ENCODE assay signal across 8 cellular contexts in the genomic region with DNA sequence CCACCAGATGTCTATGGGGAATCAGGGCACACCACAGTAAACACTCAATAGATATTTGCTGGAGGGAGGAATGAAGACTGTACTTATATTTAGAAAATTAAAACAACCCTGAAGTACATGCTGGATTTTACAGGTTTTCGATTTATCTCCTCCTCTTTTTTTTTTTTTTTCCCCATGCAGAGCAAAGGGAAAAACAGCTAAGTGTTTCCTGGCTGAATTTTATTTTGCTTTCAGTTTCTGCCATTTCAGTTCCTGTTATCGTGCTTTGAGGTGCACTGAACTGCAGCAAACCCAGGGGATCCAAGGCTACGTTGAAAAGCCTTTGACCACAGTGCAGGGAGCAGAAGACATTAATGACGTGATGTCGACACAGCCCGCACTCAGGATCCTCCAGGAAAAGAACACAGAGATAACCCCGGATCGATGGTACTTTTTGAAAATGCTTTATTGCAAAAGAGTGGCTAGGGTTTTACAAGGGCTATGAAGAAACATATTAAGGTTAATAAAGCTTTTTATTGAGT. TPM values are rescaled to one million over a fixed set of nuclear protein-coding genes. Genes with fewer than 3 reads are reported as not detected.
DNase-seq lines count a peak whose midpoint lies in the region; ATAC-seq and TF ChIP-seq lines count a peak whose summit lies in the region.

No MANE protein-coding gene starts in this region.

- H3K4me3 Mint-ChIP-seq in brain: peak overlapping the region in 4 of 5 experiments; percentile 34 to 83 (median 66)

- no peaks in the 10 kb centered on the region for H3K27me3 Mint-ChIP-seq in brain

- TF ChIP-seq CTCF in AG04450 (IDR thresholded peaks at IDR 0.05; ENCODE audit: low read depth, low read length) (no peak), Panc1 (IDR thresholded peaks at IDR 0.05) (no peak), brain (conservative IDR thresholded peaks at IDR 0.05) (no peak)

- peaks cover 3% of the 10 kb centered on the region for H3K36me3 Mint-ChIP-seq in brain

- no peaks in the 10 kb centered on the region for H3K36me3 ChIP-seq in Panc1 (ENCODE audit: control insufficient read depth, insufficient read depth, low read length)
- H3K36me3 ChIP-seq in subcutaneous abdominal adipose tissue (ENCODE audit: control insufficient read depth in 5 of 5, insufficient read depth in 5 of 5, low read length in 5 of 5): no peaks in the 10 kb centered on the region

- H3K27me3 ChIP-seq in AG04450 (ENCODE audit: control insufficient read depth, insufficient read depth, low read length) (no peaks in the 10 kb centered on the region), Panc1 (ENCODE audit: control insufficient read depth, insufficient read depth, low read length) (no peaks in the 10 kb centered on the region), subcutaneous abdominal adipose tissue (ENCODE audit: control insufficient read depth in 5 of 5, insufficient read depth in 4 of 5, low read length in 5 of 5) (no peaks in the 10 kb centered on the region)

- BruUV-seq in Panc1 (replicated peaks; lab: Mats Ljungman, UMichigan): no TSS peak

- H3K27ac ChIP-seq in AG04450 (ENCODE audit: low read depth, low read length) (peak overlapping the region; percentile 39), Panc1 (ENCODE audit: low read length) (peak overlapping the region; percentile 37; the same call in 1 of the 2 replicates), subcutaneous abdominal adipose tissue (ENCODE audit: low read depth, low read length) (peak overlapping the region; percentile 93)

- H3K4me1 ChIP-seq in Panc1 (ENCODE audit: control insufficient read depth, insufficient read depth, low read length) (0 out of 2 replicates have a peak, but pooled peaks cover 2% of the 10 kb centered on the region), subcutaneous abdominal adipose tissue (ENCODE audit: control insufficient read depth in 5 of 5, insufficient read depth in 5 of 5, low read length in 5 of 5) (peaks cover 0 to 21% (median 15%) of the 10 kb centered on the region in 5 donors)

- peaks cover 11% of the 10 kb centered on the region for H3K4me1 Mint-ChIP-seq in brain

- no peak for DNase-seq in AG04450 (ENCODE audit: low read depth, low spot score)
- no peak for DNase-seq in Panc1 (ENCODE audit: low read depth, low spot score)
- DNase-seq in medulla oblongata (ENCODE audit: extremely low spot score): peak; percentile 59
- no peak for DNase-seq in NCI-H82 treated with DMSO at 0.1 percent for 48 hours (lab: John Stamatoyannopoulos, UW; ENCODE audit: unreplicated experiment)

- in situ Hi-C loops in Panc1 (cut with HindIII; ENCODE audit: low pct_unique_long_range_greater_than_20kb, low sequenced_read_pairs): no loop called here

- H3K4me3 ChIP-seq in AG04450 (ENCODE audit: low read depth, low read length): peak overlapping the region; percentile 51
- peak overlapping the region in 1 of 2 experiments; percentile 34; a peak in 3 of 4 replicates for H3K4me3 ChIP-seq in Panc1 (ENCODE audit: low read depth in 2 of 2, low read length in 2 of 2)
- peak overlapping the region; percentile 67 to 86 (median 72) for H3K4me3 ChIP-seq in subcutaneous abdominal adipose tissue (ENCODE audit: low read depth in 1 of 5, low read length in 5 of 5)

- ATAC-seq in GM18870 (IDR thresholded peaks at IDR 0.05; ENCODE audit: unreplicated experiment): peak; percentile 95
- ATAC-seq in HG03045 (IDR thresholded peaks at IDR 0.05; ENCODE audit: unreplicated experiment): peak; percentile 92
- no peak for ATAC-seq in Panc1

- POLR2A ChIA-PET in AG04450 (lab: Yijun Ruan, JAX): interaction anchor here (0.7 to 0.9 kb wide), 2 partner anchors 8 to 15 kb away, joined by 3 to 7 read pairs; no protein-coding TSS in a partner anchor
- POLR2A ChIA-PET in Panc1 (lab: Charles Lee): no interaction called here

- H3K27ac Mint-ChIP-seq in brain: peak overlapping the region in 4 of 5 experiments; percentile 55 to 88 (median 79)

- H3K9me3 ChIP-seq in AG04450 (ENCODE audit: control insufficient read depth, insufficient read depth, low read length) (no peaks in the 10 kb centered on the region), Panc1 (ENCODE audit: control insufficient read depth, insufficient read depth, low read depth, low read length) (no peaks in the 10 kb centered on the region), subcutaneous abdominal adipose tissue (ENCODE audit: control insufficient read depth in 5 of 5, low read length in 5 of 5) (no peaks in the 10 kb centered on the region)

- H3K9ac ChIP-seq in subcutaneous abdominal adipose tissue (ENCODE audit: low read length in 5 of 5): peak overlapping the region; percentile 57 to 79 (median 70)

- intact Hi-C loops in Panc1 (cut with micrococcal nuclease; ENCODE audit: unreplicated experiment): no loop called here

- CTCF ChIA-PET in AG04450 (lab: Charles Lee) (interaction anchor here (0.6 kb wide), 1 partner anchor 80 kb away, joined by 4 read pairs; no protein-coding TSS in a partner anchor), Panc1 (lab: Charles Lee) (interaction anchor here (0.6 kb wide), 1 partner anchor 35 kb away, joined by 3 read pairs; no protein-coding TSS in a partner anchor)

- peaks cover 0 to 6% (median 0%) of the 10 kb centered on the region in 5 experiments for H3K9me3 Mint-ChIP-seq in brain

RNA-seq across cellular contexts. Expression of gene CNN3, which starts 35.9 kb away (rescaled TPM):
- polyA plus RNA-seq in AG04450 (2011; rRNA removed) (374 and 438 TPM in 2 replicates), brain (ENCODE audit: insufficient read depth, low read depth, low replicate concordance) (184 TPM)
- polyA minus RNA-seq in AG04450 (2011; rRNA and poly(A)+ RNA removed): 307 and 327 TPM in 2 replicates
- 72.3 TPM for total RNA-seq in Panc1 (2021; ENCODE audit: unreplicated experiment)
- 40.7 TPM for polyA plus RNA-seq in Panc1 (2012; ENCODE audit: insufficient read length)

Comparison
In these comparisons a context has a peak if more than half of its experiments do, and no peak if none do; other contexts are left out.
1. H3K27ac ChIP-seq: peak in every context shown above with its lines; median percentile 93 in subcutaneous abdominal adipose tissue; 39 in AG04450; 37 in Panc1.